Comparison of ENCODE assay signal across 19 cellular contexts in the genomic region with DNA sequence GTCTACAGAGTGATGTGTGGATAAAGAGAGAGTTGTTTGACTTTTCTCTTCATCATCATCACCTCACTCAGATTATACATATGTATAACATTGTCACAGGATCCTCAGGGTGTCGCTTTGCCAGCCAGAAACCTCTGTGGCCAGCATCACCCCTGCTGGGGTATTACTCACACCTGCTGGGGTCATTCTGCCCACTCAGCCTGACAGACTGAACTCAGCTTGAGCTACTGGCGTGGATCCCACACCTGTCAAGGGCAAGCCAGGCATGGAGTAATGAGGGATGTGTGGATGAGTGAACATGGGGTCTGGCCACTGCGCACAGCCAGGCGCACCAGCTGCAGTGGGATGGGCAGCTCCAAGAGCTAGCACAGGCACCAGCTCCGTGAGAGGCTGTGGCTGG.
DNase-seq lines count a peak whose midpoint lies in the region; ATAC-seq, FAIRE-seq and TF ChIP-seq lines count a peak whose summit lies in the region.
"Had no signal": no experiment of that assay in that cellular context is flagged by ENCODE, and none has a peak within 500 bp of the region (broad histone marks: within the 10 kb centered on the region; RNA-seq: fewer than 3 reads in every experiment).

No MANE protein-coding gene starts in this region.

- no peak overlapping the region for H3K4ac ChIP-seq in H1 (replicated peaks; ENCODE audit: insufficient read length, low read depth, low read length)

- H3K4me1 ChIP-seq in H1 (replicated peaks in 1 of 4; ENCODE audit: control insufficient read depth in 3 of 4, insufficient read depth in 4 of 4, low read length in 3 of 4) (no peaks in the 10 kb centered on the region), upper lobe of right lung (no peaks in the 10 kb centered on the region)
- H3K4me1 ChIP-seq: Caco-2 had no signal

- TF ChIP-seq EP300 in H1 (IDR thresholded peaks at IDR 0.05; ENCODE audit: borderline replicate concordance in 1 of 2, low read depth in 2 of 2, low read length in 2 of 2), result no peak

- H3K36me3 ChIP-seq in H1 (ENCODE audit: control insufficient read depth in 2 of 4, insufficient read depth in 4 of 4, low read length in 3 of 4), result no peaks in the 10 kb centered on the region
- H3K36me3 ChIP-seq in upper lobe of right lung, result no peaks in the 10 kb centered on the region

- H2AK5ac ChIP-seq in H1 (ENCODE audit: low read depth, low read length), result no peak overlapping the region

- no peaks in the 10 kb centered on the region for H3K79me2 ChIP-seq in H1 (ENCODE audit: control insufficient read depth in 1 of 2, insufficient read depth in 2 of 2, low read length in 2 of 2)

- no peak overlapping the region for H3K4me2 ChIP-seq in H1 (ENCODE audit: insufficient read depth in 1 of 2, low read depth in 2 of 2, low read length in 2 of 2)

- H3K18ac ChIP-seq in H1 (ENCODE audit: extremely low read depth, low read length), result no peak overlapping the region

- POLR2A ChIA-PET in H1 (lab: Charles Lee; ENCODE audit: partially characterized antibody), result no interaction called here

- H2BK12ac ChIP-seq in H1 (ENCODE audit: low read depth, low read length), result no peak overlapping the region

- TF ChIP-seq POLR2A in H1 (IDR thresholded peaks at IDR 0.05; ENCODE audit: control extremely low read depth in 1 of 2, low read depth in 2 of 2, low read length in 2 of 2), result no peak

- no peak overlapping the region for H3K23ac ChIP-seq in H1 (ENCODE audit: insufficient read length)

- H3K9me3 ChIP-seq in H1 (ENCODE audit: insufficient read depth in 2 of 2, low read depth in 1 of 2, low read length in 1 of 2) (peaks cover 53 to 67% of the 10 kb centered on the region in 2 experiments), upper lobe of right lung (no peaks in the 10 kb centered on the region)
- H3K9me3 ChIP-seq: Caco-2 had no signal

- ATAC-seq in upper lobe of right lung (peak; percentile 36), SK-N-SH treated with all-trans-retinoic acid at 6 μM for 48 hours (no peak)

- H2BK5ac ChIP-seq in H1 (ENCODE audit: low read depth, low read length), result no peak overlapping the region

- H4K20me1 ChIP-seq in H1 (replicated peaks in 1 of 2; ENCODE audit: control insufficient read depth in 1 of 2, insufficient read depth in 2 of 2, low read length in 2 of 2), result no peaks in the 10 kb centered on the region

- H3K27me3 ChIP-seq in H1 (replicated peaks in 1 of 4; ENCODE audit: control insufficient read depth in 3 of 4, extremely low read depth in 1 of 4, insufficient read depth in 3 of 4, low read length in 3 of 4) (no peaks in the 10 kb centered on the region), upper lobe of right lung (no peaks in the 10 kb centered on the region)

- no peaks in the 10 kb centered on the region for H3K23me2 ChIP-seq in H1 (ENCODE audit: low read depth, low read length)

- no peak for TF ChIP-seq RAD21 in H1 (IDR thresholded peaks at IDR 0.05 in 1 of 2, conservative IDR thresholded peaks at IDR 0.05 in 1 of 2; ENCODE audit: low read depth in 2 of 2, low read length in 2 of 2)

- H3K79me1 ChIP-seq in H1 (ENCODE audit: low read depth, low read length), result no peaks in the 10 kb centered on the region

- no peak overlapping the region for H3K9ac ChIP-seq in H1 (replicated peaks in 1 of 4; ENCODE audit: extremely low read depth in 1 of 4, low read depth in 3 of 4, low read length in 3 of 4)
- H3K9ac ChIP-seq: GM23248 had no signal

- peak overlapping the region; percentile 51; the same call in 1 of the 2 replicates for H4K8ac ChIP-seq in H1 (ENCODE audit: extremely low read depth, insufficient read depth, low read length)

- H2AFZ ChIP-seq in H1 (ENCODE audit: low read length), result no peak overlapping the region
- H2AFZ ChIP-seq: GM23248 had no signal

- no peak overlapping the region for H3K56ac ChIP-seq in H1 (replicated peaks; ENCODE audit: insufficient read length, low read depth, low read length)

- CTCF ChIA-PET in H1 (lab: Charles Lee; ENCODE audit: partially characterized antibody), result no interaction called here

- no peak overlapping the region for H2BK120ac ChIP-seq in H1 (replicated peaks; ENCODE audit: low read depth, low read length)

- H3K14ac ChIP-seq in H1 (ENCODE audit: insufficient read length), result no peak overlapping the region

- H2BK15ac ChIP-seq in H1 (ENCODE audit: low read length), result no peak overlapping the region

- FAIRE-seq in H1 (lab: Jason Lieb, UNC), result no peak

- H4K5ac ChIP-seq in H1 (ENCODE audit: insufficient read length, low read depth, low read length), result no peak overlapping the region

- intact Hi-C loops in upper lobe of right lung (cut with DNase I), result no loop called here

- WGBS in H1 (ENCODE audit: extremely low coverage in 1 of 2, insufficient coverage in 1 of 2, insufficient read length in 1 of 2, insufficient replicate concordance in 2 of 2, low coverage in 1 of 2, low lambda C conversion rate in 2 of 2, missing lambda C conversion rate in 1 of 2), 2 experiments, result 58% methylated on average over 2 of the region's 5 CpGs; no CpG with 5 or more reads in 1 of the 2 experiments

- peak; percentile 51 for DNase-seq in NCI-H146 (lab: John Stamatoyannopoulos, UW)
- DNase-seq in NCI-H146 treated with DMSO at 0.1 percent for 48 hours (lab: John Stamatoyannopoulos, UW; ENCODE audit: unreplicated experiment), result no peak
- DNase-seq in SHP77 (lab: John Stamatoyannopoulos, UW), result peak; percentile 32 to 59
- no peak for DNase-seq in H1 (ENCODE audit: low read depth in 1 of 2, low spot score in 2 of 2)
- no peak for DNase-seq in upper lobe of right lung
- no peak for DNase-seq in islet precursor cell
- no peak for DNase-seq in activated CD4-positive, alpha-beta T cell treated with anti-CD3 and anti-CD28 coated beads, Interleukin-2, amount 50 U/mL, for 1 hour
- DNase-seq: Caco-2, GF-D8, GM23248, HCEC 1CT, KG1, NCI-H1417, NCI-H1930, NCI-H226, NCI-H526, RPMI8226 had no signal

- H4K91ac ChIP-seq in H1 (replicated peaks; ENCODE audit: insufficient read length, low read length), result no peak overlapping the region

- no peak overlapping the region for H2BK20ac ChIP-seq in H1 (ENCODE audit: low read length)

- H3K4me3 ChIP-seq in H1 (ENCODE audit: extremely low read depth in 1 of 4, insufficient read depth in 2 of 4, low read depth in 3 of 4, low read length in 4 of 4), result no peak overlapping the region
- no peak overlapping the region for H3K4me3 ChIP-seq in upper lobe of right lung
- H3K4me3 ChIP-seq: GM23248 had no signal

- TF ChIP-seq CTCF in H1 (IDR thresholded peaks at IDR 0.05; ENCODE audit: control extremely low read depth in 1 of 3, insufficient read depth in 1 of 3, low read depth in 1 of 3, low read length in 3 of 3) (no peak), upper lobe of right lung (IDR thresholded peaks at IDR 0.05) (no peak)

- H3K27ac ChIP-seq in H1 (ENCODE audit: low read depth, low read length) (no peak overlapping the region), upper lobe of right lung (no peak overlapping the region)
- H3K27ac ChIP-seq: 22Rv1, GM23248 had no signal

TF ChIP-seq in H1, 55 proteins besides CTCF, POLR2A, EP300 and RAD21:
- TF ChIP-seq ASH2L (IDR thresholded peaks at IDR 0.05; ENCODE audit: low read length), result no peak
- TF ChIP-seq POU5F1 (IDR thresholded peaks at IDR 0.05; ENCODE audit: low read depth, low read length), result no peak
TF ChIP-seq in H1: peak in this region for 0.

TF ChIP-seq in SK-N-SH treated with all-trans-retinoic acid at 6 μM for 48 hours, 23 proteins besides CTCF, POLR2A, EP300 and RAD21:
- TF ChIP-seq ZNF70 (CRISPR knock-in tag; IDR thresholded peaks at IDR 0.05) (no peak), ZC3H10 (CRISPR knock-in tag; IDR thresholded peaks at IDR 0.05) (no peak), CSDC2 (CRISPR knock-in tag; IDR thresholded peaks at IDR 0.05) (no peak), PPARA (CRISPR knock-in tag; IDR thresholded peaks at IDR 0.05; ENCODE audit: borderline replicate concordance) (no peak), ZFP30 (CRISPR knock-in tag; IDR thresholded peaks at IDR 0.05) (no peak), ARNTL (CRISPR knock-in tag; IDR thresholded peaks at IDR 0.05; ENCODE audit: borderline replicate concordance, low read depth) (no peak), RARB (CRISPR knock-in tag; IDR thresholded peaks at IDR 0.05) (no peak), OSR1 (CRISPR knock-in tag; IDR thresholded peaks at IDR 0.05) (no peak)

Comparison
In these comparisons a context has a peak if more than half of its experiments do, and no peak if none do; other contexts are left out.
1. DNase-seq: peak in NCI-H146 (single experiment) and SHP77 (2 of 2); none in NCI-H146 treated with DMSO at 0.1 percent for 48 hours (single experiment), H1 (0 of 2), upper lobe of right lung (single experiment), islet precursor cell (single experiment) and activated CD4-positive, alpha-beta T cell treated with anti-CD3 and anti-CD28 coated beads, Interleukin-2, amount 50 U/mL, for 1 hour (single experiment).